ENCODE assay signal across 9 cellular contexts in genomic region chr14:100413699-100414098, GRCh38.
"Had no signal": no experiment of that assay in that cellular context is flagged by ENCODE, and none has a peak within 500 bp of the region (broad histone marks: within the 10 kb centered on the region; RNA-seq: fewer than 3 reads in every experiment).

No MANE protein-coding gene starts in this region.

- H3K9ac ChIP-seq: GM23248, KMS-11 had no signal

- ATAC-seq: HCT116 had no signal

- H3K9me3 ChIP-seq: HAP-1 had no signal

- H3K27ac ChIP-seq: GM23248, KMS-11 had no signal

- FAIRE-seq: HTR-8/SVneo had no signal

- H3K4me2 ChIP-seq: KMS-11 had no signal

- DNase-seq: GM23248, GOT3, H7, IMR-90, KBM-7 had no signal

- H2AFZ ChIP-seq: GM23248 had no signal

- H3K4me3 ChIP-seq: GM23248, HAP-1 had no signal

- H3K4me1 ChIP-seq: HAP-1 had no signal

- H3K36me3 ChIP-seq: HAP-1 had no signal
